21 cellular contexts compared by ENCODE assay signal in the genomic region with DNA sequence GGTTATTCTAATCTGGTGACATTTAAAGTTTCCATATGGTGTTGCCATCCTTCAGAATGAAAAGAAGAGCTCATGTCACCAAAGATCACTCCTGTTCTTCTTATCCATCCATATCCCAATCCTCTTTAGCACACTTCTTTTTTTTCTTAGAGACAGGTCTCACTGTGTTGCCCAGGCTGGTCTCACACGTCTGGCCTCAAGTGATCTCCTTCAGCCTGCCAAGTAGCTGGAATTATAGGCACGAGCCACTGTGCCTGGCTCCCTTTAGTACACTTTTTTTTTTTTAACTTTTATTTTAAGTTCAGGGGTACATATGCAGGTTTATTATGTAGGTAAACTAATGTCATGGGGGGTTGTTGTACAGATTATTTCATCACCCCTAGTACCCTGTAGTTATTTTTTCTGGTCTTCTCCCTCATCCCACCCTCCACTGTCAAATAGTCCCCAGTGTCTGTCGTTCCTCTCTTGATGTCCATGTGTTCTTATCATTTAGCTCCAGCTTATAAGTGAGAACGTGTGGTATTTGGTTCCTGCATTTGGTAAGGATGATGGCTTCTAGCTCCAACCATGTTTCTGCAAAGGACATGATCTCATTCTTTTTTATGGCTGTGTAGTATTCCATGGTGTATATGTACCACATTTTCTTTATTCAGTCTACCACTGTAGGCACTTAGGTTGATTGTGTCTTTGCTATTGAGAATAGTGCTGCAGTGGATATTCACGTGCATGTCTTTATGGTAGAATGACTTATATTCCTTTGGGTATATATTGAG.
"Had no signal": no experiment of that assay in that cellular context is flagged by ENCODE, and none has a peak within 500 bp of the region (broad histone marks: within the 10 kb centered on the region; RNA-seq: fewer than 3 reads in every experiment).

No MANE protein-coding gene starts in this region.

- H3K4me3 ChIP-seq: body of pancreas, spleen, tibial artery had no signal

- H3K27me3 ChIP-seq: body of pancreas, foreskin keratinocyte, spleen, tibial artery had no signal

- H3K4me3 Mint-ChIP-seq: activated CD4-positive, alpha-beta memory T cell treated with anti-CD3 and anti-CD28 coated beads, Interleukin-2, amount 10 ng/mL, durations not matched to agents 7 days and 5 days; activated CD4-positive, alpha-beta T cell treated with anti-CD3 and anti-CD28 coated beads, Interleukin-2, amount 10 ng/mL, durations not matched to agents 24 days and 14 days; activated naive CD8-positive, alpha-beta T cell treated with anti-CD3 and anti-CD28 coated beads, Interleukin-2, amount 50 U/mL, for 24 hours; dendritic cell treated with granulocyte-macrophage colony-stimulating factor and Interleukin-4, amounts not matched to agents 40 ng/mL and 50 ng/mL, for 4 days; naive thymus-derived CD4-positive, alpha-beta T cell had no signal

- H3K4me1 Mint-ChIP-seq: activated CD4-positive, alpha-beta memory T cell treated with anti-CD3 and anti-CD28 coated beads, Interleukin-2, amount 10 ng/mL, durations not matched to agents 7 days and 5 days; activated CD4-positive, alpha-beta T cell treated with anti-CD3 and anti-CD28 coated beads, Interleukin-2, amount 10 ng/mL, durations not matched to agents 24 days and 14 days; activated naive CD8-positive, alpha-beta T cell treated with anti-CD3 and anti-CD28 coated beads, Interleukin-2, amount 50 U/mL, for 24 hours; naive thymus-derived CD4-positive, alpha-beta T cell had no signal

- H3K4me1 ChIP-seq: foreskin keratinocyte had no signal

- H3K36me3 ChIP-seq: spleen, tibial artery had no signal

- H3K27me3 Mint-ChIP-seq: dendritic cell treated with granulocyte-macrophage colony-stimulating factor and Interleukin-4, amounts not matched to agents 40 ng/mL and 50 ng/mL, for 4 days had no signal

- DNase-seq: activated CD4-positive, alpha-beta memory T cell treated with anti-CD3 and anti-CD28 coated beads, Interleukin-2, amount 10 ng/mL, durations not matched to agents 7 days and 5 days; activated CD4-positive, alpha-beta T cell treated with anti-CD3 and anti-CD28 coated beads, Interleukin-2, amount 10 ng/mL, durations not matched to agents 24 days and 14 days; activated gamma-delta T cell; activated naive CD4-positive, alpha-beta T cell treated with anti-CD3 and anti-CD28 coated beads, Interleukin-2, amount 50 U/mL, for 16 hours; activated naive CD8-positive, alpha-beta T cell treated with anti-CD3 and anti-CD28 coated beads, Interleukin-2, amount 50 U/mL, for 24 hours; anterior cingulate cortex; body of pancreas; caudate nucleus; effector CD4-positive, alpha-beta T cell; erythroblast; foreskin keratinocyte; glutamatergic neuron; islet precursor cell; left colon; naive thymus-derived CD4-positive, alpha-beta T cell; spleen; stimulated activated CD4-positive, alpha-beta T cell treated with anti-CD3 and anti-CD28 coated beads, Interleukin-4, amount 100 ng/mL, for 1 hour; stimulated activated naive CD4-positive, alpha-beta T cell treated with Interleukin-2 at 50 U/mL for 16 hours; tibial artery had no signal

- H3K36me3 Mint-ChIP-seq: naive thymus-derived CD4-positive, alpha-beta T cell had no signal

- H3K9me3 Mint-ChIP-seq: activated CD4-positive, alpha-beta memory T cell treated with anti-CD3 and anti-CD28 coated beads, Interleukin-2, amount 10 ng/mL, durations not matched to agents 7 days and 5 days; activated CD4-positive, alpha-beta T cell treated with anti-CD3 and anti-CD28 coated beads, Interleukin-2, amount 10 ng/mL, durations not matched to agents 24 days and 14 days; activated naive CD8-positive, alpha-beta T cell treated with anti-CD3 and anti-CD28 coated beads, Interleukin-2, amount 50 U/mL, for 24 hours; dendritic cell treated with granulocyte-macrophage colony-stimulating factor and Interleukin-4, amounts not matched to agents 40 ng/mL and 50 ng/mL, for 4 days had no signal

- H3K9me3 ChIP-seq: body of pancreas, tibial artery had no signal

- H3K27ac ChIP-seq: body of pancreas, foreskin keratinocyte, VCaP had no signal

- H3K27ac Mint-ChIP-seq: activated CD4-positive, alpha-beta memory T cell treated with anti-CD3 and anti-CD28 coated beads, Interleukin-2, amount 10 ng/mL, durations not matched to agents 7 days and 5 days; activated CD4-positive, alpha-beta T cell treated with anti-CD3 and anti-CD28 coated beads, Interleukin-2, amount 10 ng/mL, durations not matched to agents 24 days and 14 days; activated naive CD8-positive, alpha-beta T cell treated with anti-CD3 and anti-CD28 coated beads, Interleukin-2, amount 50 U/mL, for 24 hours; dendritic cell treated with granulocyte-macrophage colony-stimulating factor and Interleukin-4, amounts not matched to agents 40 ng/mL and 50 ng/mL, for 4 days; naive thymus-derived CD4-positive, alpha-beta T cell had no signal
